9 cellular contexts compared by ENCODE assay signal in genomic region chr9:4970970-4971641, GRCh38. TPM values are rescaled to one million over a fixed set of nuclear protein-coding genes. Genes with fewer than 3 reads are reported as not detected.
A peak's percentile ranks its signal among the peaks of the same experiment; 100 is the strongest.
DNase-seq lines count a peak whose midpoint lies in the region; ATAC-seq and TF ChIP-seq lines count a peak whose summit lies in the region.
"Had no signal": no experiment of that assay in that cellular context is flagged by ENCODE, and none has a peak within 500 bp of the region (broad histone marks: within the 10 kb centered on the region; RNA-seq: fewer than 3 reads in every experiment).

No MANE protein-coding gene starts in this region.

- intact Hi-C loops in stomach (cut with DNase I; ENCODE audit: low total_unique reads) (no loop called here), mammary epithelial cell (cut with micrococcal nuclease) (no loop called here)

- BruUV-seq in mammary epithelial cell (replicated peaks; lab: Mats Ljungman, UMichigan): no TSS peak

- peaks cover 16% of the 10 kb centered on the region for H3K4me1 ChIP-seq in Karpas-422 (ENCODE audit: low read length)
- peaks cover 0 to 18% (median 13%) of the 10 kb centered on the region in 4 donors for H3K4me1 ChIP-seq in stomach
- H3K4me1 ChIP-seq in mammary epithelial cell (ENCODE audit: insufficient read depth, low read length): no peaks in the 10 kb centered on the region

- in situ Hi-C loops in mammary epithelial cell (cut with MboI; ENCODE audit: low sequenced_read_pairs in 2 of 2): no loop called here

- no peaks in the 10 kb centered on the region for H4K20me1 ChIP-seq in Karpas-422 (ENCODE audit: insufficient read depth, low read depth, low read length)
- no peaks in the 10 kb centered on the region for H4K20me1 ChIP-seq in mammary epithelial cell (ENCODE audit: insufficient read depth, low read length)

- peak; percentile 88 for ATAC-seq in GM21515 (IDR thresholded peaks at IDR 0.05; ENCODE audit: unreplicated experiment)
- peak; percentile 93 for ATAC-seq in activated naive CD8-positive, alpha-beta T cell treated with anti-CD3 and anti-CD28 coated beads, Interleukin-2, amount 10 ng/mL, durations not matched to agents 7 days and 5 days (ENCODE audit: low read depth)

- no peak overlapping the region for H3K4me3 Mint-ChIP-seq in activated naive CD8-positive, alpha-beta T cell treated with anti-CD3 and anti-CD28 coated beads, Interleukin-2, amount 10 ng/mL, durations not matched to agents 7 days and 5 days
- H3K4me3 Mint-ChIP-seq: naive thymus-derived CD8-positive, alpha-beta T cell had no signal

- no peaks in the 10 kb centered on the region for H3K9me3 Mint-ChIP-seq in activated naive CD8-positive, alpha-beta T cell treated with anti-CD3 and anti-CD28 coated beads, Interleukin-2, amount 10 ng/mL, durations not matched to agents 7 days and 5 days
- H3K9me3 Mint-ChIP-seq: naive thymus-derived CD8-positive, alpha-beta T cell had no signal

- no peak for TF ChIP-seq EP300 in stomach (IDR thresholded peaks at IDR 0.05)

- no peaks in the 10 kb centered on the region for H3K36me3 Mint-ChIP-seq in activated naive CD8-positive, alpha-beta T cell treated with anti-CD3 and anti-CD28 coated beads, Interleukin-2, amount 10 ng/mL, durations not matched to agents 7 days and 5 days

- no peaks in the 10 kb centered on the region for H3K36me3 ChIP-seq in Karpas-422 (ENCODE audit: insufficient read depth, low read length)
- H3K36me3 ChIP-seq in stomach: no peaks in the 10 kb centered on the region
- H3K36me3 ChIP-seq in mammary epithelial cell (ENCODE audit: insufficient read depth, low read length): no peaks in the 10 kb centered on the region

- CTCF ChIA-PET in mammary epithelial cell (lab: Charles Lee; ENCODE audit: low non-redundant PET): no interaction called here

- peak overlapping the region; percentile 48 for H3K4me3 ChIP-seq in GM12865 (ENCODE audit: low read depth, low read length)
- no peak overlapping the region for H3K4me3 ChIP-seq in Karpas-422 (ENCODE audit: low read length)
- H3K4me3 ChIP-seq in stomach: no peak overlapping the region
- no peak overlapping the region for H3K4me3 ChIP-seq in mammary epithelial cell (replicated peaks in 1 of 3; ENCODE audit: insufficient read depth in 1 of 3, low read depth in 2 of 3, low read length in 3 of 3)

- no peaks in the 10 kb centered on the region for H3K27me3 Mint-ChIP-seq in activated naive CD8-positive, alpha-beta T cell treated with anti-CD3 and anti-CD28 coated beads, Interleukin-2, amount 10 ng/mL, durations not matched to agents 7 days and 5 days

- DNase-seq in GM12865 (ENCODE audit: low read depth) (peak; percentile 86), Karpas-422 (no peak), stomach (peak; percentile 52), OCI-M2 (lab: John Stamatoyannopoulos, UW; ENCODE audit: unreplicated experiment) (no peak), SKM-1 treated with dmso at 0.1 percent for 144 hours (lab: John Stamatoyannopoulos, UW; ENCODE audit: unreplicated experiment) (no peak), mammary epithelial cell (no peak)
- DNase-seq in activated naive CD8-positive, alpha-beta T cell treated with anti-CD3 and anti-CD28 coated beads, Interleukin-2, amount 10 ng/mL, durations not matched to agents 7 days and 5 days: peak; percentile 41

- H3K4me1 Mint-ChIP-seq in activated naive CD8-positive, alpha-beta T cell treated with anti-CD3 and anti-CD28 coated beads, Interleukin-2, amount 10 ng/mL, durations not matched to agents 7 days and 5 days: peaks cover 31% of the 10 kb centered on the region

- POLR2A ChIA-PET in activated naive CD8-positive, alpha-beta T cell treated with anti-CD3 and anti-CD28 coated beads, Interleukin-2, amount 10 ng/mL, durations not matched to agents 7 days and 5 days (lab: Charles Lee): interaction anchor here (0.6 to 2.4 kb wide), 6 partner anchors 12 to 231 kb away, joined by 3 to 30 read pairs (median 4); partner anchors contain the start of genes AK3 and JAK2

- H2AFZ ChIP-seq in Karpas-422 (ENCODE audit: low read length) (no peak overlapping the region), mammary epithelial cell (ENCODE audit: low read depth, low read length) (no peak overlapping the region)

- TF ChIP-seq CTCF in GM12865 (IDR thresholded peaks at IDR 0.05; ENCODE audit: insufficient read depth, low read depth, low read length, missing control alignments) (no peak), stomach (IDR thresholded peaks at IDR 0.05) (no peak), mammary epithelial cell (conservative IDR thresholded peaks at IDR 0.05 in 1 of 2, IDR thresholded peaks at IDR 0.05 in 1 of 2; ENCODE audit: extremely low read depth in 1 of 2, insufficient read depth in 1 of 2, low read depth in 1 of 2, low read length in 2 of 2) (no peak)

- H3K9me2 ChIP-seq in Karpas-422 (replicated peaks; ENCODE audit: insufficient read depth, low read length): no peaks in the 10 kb centered on the region

- WGBS in stomach, 5 donors: 29 to 60% (median 42%) methylated on average over 8 of the region's 8 CpGs
- WGBS in mammary epithelial cell (ENCODE audit: low coverage, missing lambda C conversion rate): 40% methylated on average over 8 of the region's 8 CpGs

- H3K27me3 ChIP-seq in Karpas-422 (ENCODE audit: low read length) (no peaks in the 10 kb centered on the region), stomach (no peaks in the 10 kb centered on the region), mammary epithelial cell (ENCODE audit: insufficient read depth, low read length) (peaks cover 3% of the 10 kb centered on the region)

- H3K79me2 ChIP-seq in Karpas-422 (ENCODE audit: low read length): no peaks in the 10 kb centered on the region
- no peaks in the 10 kb centered on the region for H3K79me2 ChIP-seq in mammary epithelial cell (ENCODE audit: insufficient read depth, low read length)

- H3K27ac ChIP-seq in Karpas-422 (ENCODE audit: low read length) (no peak overlapping the region), stomach (peak overlapping the region; percentile 33 to 82 (median 70)), mammary epithelial cell (ENCODE audit: insufficient read depth, low read depth, low read length) (no peak overlapping the region)

- H3K27ac Mint-ChIP-seq in activated naive CD8-positive, alpha-beta T cell treated with anti-CD3 and anti-CD28 coated beads, Interleukin-2, amount 10 ng/mL, durations not matched to agents 7 days and 5 days: no peak overlapping the region
- H3K27ac Mint-ChIP-seq: naive thymus-derived CD8-positive, alpha-beta T cell had no signal

- TF ChIP-seq POLR2A in stomach (IDR thresholded peaks at IDR 0.05): no peak

- peak overlapping the region; percentile 34 for H3K4me2 ChIP-seq in Karpas-422 (ENCODE audit: low read depth, low read length, poor library complexity, severe bottlenecking)
- no peak overlapping the region for H3K4me2 ChIP-seq in mammary epithelial cell (ENCODE audit: insufficient read depth, low read depth, low read length)

- H3K9ac ChIP-seq in Karpas-422 (ENCODE audit: low read length): no peak overlapping the region
- no peak overlapping the region for H3K9ac ChIP-seq in mammary epithelial cell (ENCODE audit: insufficient read depth, low read length)

- H3K9me3 ChIP-seq in Karpas-422 (ENCODE audit: low read length) (no peaks in the 10 kb centered on the region), stomach (no peaks in the 10 kb centered on the region), mammary epithelial cell (replicated peaks; ENCODE audit: insufficient read depth, low read length) (no peaks in the 10 kb centered on the region)

- dilution Hi-C loops in mammary epithelial cell (cut with HindIII; ENCODE audit: low sequenced_read_pairs): no loop called here

RNA-seq across cellular contexts. Expression of gene JAK2, which starts 14.0 kb away (rescaled TPM):
- total RNA-seq in Karpas-422 (2014; rRNA removed; shearing (Covaris generic); ENCODE audit: low replicate concordance): 7.0 and 9.6 TPM in 2 replicates
- 10 to 100 TPM; 23.5 to 25.9 TPM for total RNA-seq in activated naive CD8-positive, alpha-beta T cell treated with anti-CD3 and anti-CD28 coated beads, Interleukin-2, amount 10 ng/mL, durations not matched to agents 7 days and 5 days
- total RNA-seq in stomach (10 to 100 TPM; 12.7 to 58.6 (median 45.1) TPM), mammary epithelial cell (1 to 10 TPM; 5.7 to 6.2 TPM)
- polyA plus RNA-seq in stomach (1 to 10 TPM; 3.9 to 7.5 (median 4.5) TPM), mammary epithelial cell (1.7 TPM)
- 11.4 TPM for polyA minus RNA-seq in mammary epithelial cell

Comparison
In these comparisons a context has a peak if more than half of its experiments do, and no peak if none do; other contexts are left out.
1. DNase-seq: peak in GM12865 (single experiment), activated naive CD8-positive, alpha-beta T cell treated with anti-CD3 and anti-CD28 coated beads, Interleukin-2, amount 10 ng/mL, durations not matched to agents 7 days and 5 days (single experiment) and stomach (single experiment); none in Karpas-422 (single experiment), OCI-M2 (single experiment), SKM-1 treated with dmso at 0.1 percent for 144 hours (single experiment) and mammary epithelial cell (single experiment).
2. H3K27ac ChIP-seq: peak in stomach (5 of 5); none in Karpas-422 (single experiment) and mammary epithelial cell (single experiment).